31 cellular contexts compared by ENCODE assay signal in genomic region chr2:39301352-39301751, GRCh38. TPM values are rescaled to one million over a fixed set of nuclear protein-coding genes. Genes with fewer than 3 reads are reported as not detected.
"Had no signal": no experiment of that assay in that cellular context is flagged by ENCODE, and none has a peak within 500 bp of the region (broad histone marks: within the 10 kb centered on the region; RNA-seq: fewer than 3 reads in every experiment).

No MANE protein-coding gene starts in this region.

- H3K4me3 ChIP-seq: ascending aorta, breast epithelium, cardiac muscle cell, colonic mucosa, esophagus muscularis mucosa, gastroesophageal sphincter, heart right ventricle had no signal

- ATAC-seq: activated CD4-positive, alpha-beta T cell treated with anti-CD3 and anti-CD28 coated beads for 36 hours; activated naive CD4-positive, alpha-beta T cell treated with anti-CD3 and anti-CD28 coated beads, Interleukin-2, amount 50 U/mL, for 72 hours; activated T-cell treated with anti-CD3 and anti-CD28 coated beads, Interleukin-2, amount 50 U/mL, for 72 hours; gastroesophageal sphincter; heart right ventricle; T-helper 17 cell had no signal

- H3K27me3 ChIP-seq: ascending aorta, breast epithelium, cardiac muscle cell, colonic mucosa, esophagus muscularis mucosa, gastroesophageal sphincter, heart right ventricle had no signal

- H3K4me3 Mint-ChIP-seq: activated CD4-positive, alpha-beta memory T cell treated with anti-CD3 and anti-CD28 coated beads for 36 hours; activated CD4-positive, alpha-beta T cell treated with anti-CD3 and anti-CD28 coated beads for 36 hours; activated CD4-positive, alpha-beta T cell treated with anti-CD3 and anti-CD28 coated beads, Interleukin-2, amount 10 ng/mL, durations not matched to agents 24 days and 14 days; activated naive CD4-positive, alpha-beta T cell treated with anti-CD3 and anti-CD28 coated beads, Interleukin-2, amount 10 ng/mL, durations not matched to agents 7 days and 5 days; activated naive CD8-positive, alpha-beta T cell treated with anti-CD3 and anti-CD28 coated beads, Interleukin-2, amount 10 ng/mL, durations not matched to agents 7 days and 5 days; activated T-cell treated with anti-CD3 and anti-CD28 coated beads, Interleukin-2, amount 50 U/mL, for 24 hours; activated T-cell treated with anti-CD3 and anti-CD28 coated beads, Interleukin-2, amount 50 U/mL, for 72 hours; T-helper 17 cell; T-helper 2 cell treated with Interferon-gamma antibody and Interleukin-4, amounts not matched to agents 5 μg/mL and 100 μg/mL, for 36 hours had no signal

- DNase-seq: activated CD4-positive, alpha-beta memory T cell treated with anti-CD3 and anti-CD28 coated beads for 36 hours; activated CD4-positive, alpha-beta T cell treated with anti-CD3 and anti-CD28 coated beads for 36 hours; activated CD4-positive, alpha-beta T cell treated with anti-CD3 and anti-CD28 coated beads, Interleukin-2, amount 10 ng/mL, durations not matched to agents 24 days and 14 days; activated CD4-positive, CD25-positive, alpha-beta regulatory T cell; activated CD4-positive, CD25-positive, alpha-beta regulatory T cell treated with anti-CD3 and anti-CD28 coated beads, Interleukin-2, amount 50 U/mL, for 72 hours; activated CD8-positive, alpha-beta memory T cell treated with anti-CD3 and anti-CD28 coated beads, Interleukin-2, amount 50 U/mL, for 48 hours; activated gamma-delta T cell; activated naive CD4-positive, alpha-beta T cell; activated naive CD4-positive, alpha-beta T cell treated with anti-CD3 and anti-CD28 coated beads, Interleukin-2, amount 10 ng/mL, durations not matched to agents 7 days and 5 days; activated naive CD8-positive, alpha-beta T cell treated with anti-CD3 and anti-CD28 coated beads, Interleukin-2, amount 10 ng/mL, durations not matched to agents 7 days and 5 days; activated T-cell treated with anti-CD3 and anti-CD28 coated beads for 4 hours; activated T-cell treated with anti-CD3 and anti-CD28 coated beads, Interleukin-2, amount 50 U/mL, for 24 hours; activated T-cell treated with anti-CD3 and anti-CD28 coated beads, Interleukin-2, amount 50 U/mL, for 72 hours; central memory CD4-positive, alpha-beta T cell; cerebellar nuclear complex; colonic mucosa; effector CD8-positive, alpha-beta T cell; foreskin melanocyte; heart right ventricle; T-helper 1 cell; T-helper 17 cell; T1000 had no signal

- H3K9me3 ChIP-seq: ascending aorta, breast epithelium, colonic mucosa, esophagus muscularis mucosa, gastroesophageal sphincter, heart right ventricle had no signal

- H3K36me3 Mint-ChIP-seq: activated CD4-positive, alpha-beta memory T cell treated with anti-CD3 and anti-CD28 coated beads for 36 hours; activated naive CD4-positive, alpha-beta T cell treated with anti-CD3 and anti-CD28 coated beads, Interleukin-2, amount 10 ng/mL, durations not matched to agents 7 days and 5 days; activated naive CD4-positive, alpha-beta T cell treated with anti-CD3 and anti-CD28 coated beads, Interleukin-2, amount 50 U/mL, for 72 hours had no signal

- H3K4me1 Mint-ChIP-seq: activated CD4-positive, alpha-beta T cell treated with anti-CD3 and anti-CD28 coated beads for 36 hours; activated CD4-positive, alpha-beta T cell treated with anti-CD3 and anti-CD28 coated beads, Interleukin-2, amount 10 ng/mL, durations not matched to agents 24 days and 14 days; activated naive CD4-positive, alpha-beta T cell treated with anti-CD3 and anti-CD28 coated beads, Interleukin-2, amount 10 ng/mL, durations not matched to agents 7 days and 5 days; activated naive CD8-positive, alpha-beta T cell treated with anti-CD3 and anti-CD28 coated beads, Interleukin-2, amount 10 ng/mL, durations not matched to agents 7 days and 5 days; T-helper 17 cell had no signal

- H3K36me3 ChIP-seq: breast epithelium, colonic mucosa had no signal

- H3K27ac ChIP-seq: ascending aorta, breast epithelium, cardiac muscle cell, colonic mucosa, esophagus muscularis mucosa, gastroesophageal sphincter, heart right ventricle had no signal

- H3K9me3 Mint-ChIP-seq: activated CD4-positive, alpha-beta memory T cell treated with anti-CD3 and anti-CD28 coated beads for 36 hours; activated CD4-positive, alpha-beta T cell treated with anti-CD3 and anti-CD28 coated beads, Interleukin-2, amount 10 ng/mL, durations not matched to agents 24 days and 14 days; activated naive CD4-positive, alpha-beta T cell treated with anti-CD3 and anti-CD28 coated beads, Interleukin-2, amount 10 ng/mL, durations not matched to agents 7 days and 5 days; activated naive CD4-positive, alpha-beta T cell treated with anti-CD3 and anti-CD28 coated beads, Interleukin-2, amount 50 U/mL, for 72 hours; activated naive CD8-positive, alpha-beta T cell treated with anti-CD3 and anti-CD28 coated beads, Interleukin-2, amount 10 ng/mL, durations not matched to agents 7 days and 5 days; activated T-cell treated with anti-CD3 and anti-CD28 coated beads, Interleukin-2, amount 50 U/mL, for 24 hours; activated T-cell treated with anti-CD3 and anti-CD28 coated beads, Interleukin-2, amount 50 U/mL, for 72 hours; brain; T-helper 2 cell treated with Interferon-gamma antibody and Interleukin-4, amounts not matched to agents 5 μg/mL and 100 μg/mL, for 36 hours had no signal

- H3K27ac Mint-ChIP-seq: activated CD4-positive, alpha-beta memory T cell treated with anti-CD3 and anti-CD28 coated beads for 36 hours; activated CD4-positive, alpha-beta T cell treated with anti-CD3 and anti-CD28 coated beads for 36 hours; activated CD4-positive, alpha-beta T cell treated with anti-CD3 and anti-CD28 coated beads, Interleukin-2, amount 10 ng/mL, durations not matched to agents 24 days and 14 days; activated naive CD4-positive, alpha-beta T cell treated with anti-CD3 and anti-CD28 coated beads, Interleukin-2, amount 10 ng/mL, durations not matched to agents 7 days and 5 days; activated naive CD4-positive, alpha-beta T cell treated with anti-CD3 and anti-CD28 coated beads, Interleukin-2, amount 50 U/mL, for 72 hours; activated naive CD8-positive, alpha-beta T cell treated with anti-CD3 and anti-CD28 coated beads, Interleukin-2, amount 10 ng/mL, durations not matched to agents 7 days and 5 days; activated T-cell treated with anti-CD3 and anti-CD28 coated beads, Interleukin-2, amount 50 U/mL, for 24 hours; activated T-cell treated with anti-CD3 and anti-CD28 coated beads, Interleukin-2, amount 50 U/mL, for 72 hours; T-helper 17 cell; T-helper 2 cell treated with Interferon-gamma antibody and Interleukin-4, amounts not matched to agents 5 μg/mL and 100 μg/mL, for 36 hours had no signal

- H3K27me3 Mint-ChIP-seq: activated CD4-positive, alpha-beta memory T cell treated with anti-CD3 and anti-CD28 coated beads for 36 hours; activated CD4-positive, alpha-beta T cell treated with anti-CD3 and anti-CD28 coated beads for 36 hours; activated CD4-positive, alpha-beta T cell treated with anti-CD3 and anti-CD28 coated beads, Interleukin-2, amount 10 ng/mL, durations not matched to agents 24 days and 14 days; activated naive CD4-positive, alpha-beta T cell treated with anti-CD3 and anti-CD28 coated beads, Interleukin-2, amount 10 ng/mL, durations not matched to agents 7 days and 5 days; activated naive CD8-positive, alpha-beta T cell treated with anti-CD3 and anti-CD28 coated beads, Interleukin-2, amount 10 ng/mL, durations not matched to agents 7 days and 5 days; activated T-cell treated with anti-CD3 and anti-CD28 coated beads, Interleukin-2, amount 50 U/mL, for 24 hours; T-helper 17 cell had no signal

- H3K4me1 ChIP-seq: ascending aorta, breast epithelium, colonic mucosa, esophagus muscularis mucosa, gastroesophageal sphincter had no signal

RNA-seq across cellular contexts. Expression of gene CDKL4, which starts 57.6 kb away (rescaled TPM):
- total RNA-seq: activated CD4-positive, alpha-beta T cell treated with anti-CD3 and anti-CD28 coated beads, Interleukin-2, amount 10 ng/mL, durations not matched to agents 24 days and 14 days; activated naive CD4-positive, alpha-beta T cell treated with anti-CD3 and anti-CD28 coated beads, Interleukin-2, amount 50 U/mL, for 72 hours; glomerular endothelial cell had no signal
- polyA plus RNA-seq: cardiac muscle cell had no signal
